In genomic region chr16:58399718-58400633, GRCh38 we compare ENCODE assay signal across 23 cellular contexts. TPM values are rescaled to one million over a fixed set of nuclear protein-coding genes. Genes with fewer than 3 reads are reported as not detected.
DNase-seq lines count a peak whose midpoint lies in the region; TF ChIP-seq lines count a peak whose summit lies in the region.
"Had no signal": no experiment of that assay in that cellular context is flagged by ENCODE, and none has a peak within 500 bp of the region (broad histone marks: within the 10 kb centered on the region; RNA-seq: fewer than 3 reads in every experiment).

No MANE protein-coding gene starts in this region.

- H2BK5ac ChIP-seq in mesenchymal stem cell (ENCODE audit: low read depth, low read length, poor library complexity, severe bottlenecking): no peak overlapping the region

- CTCF ChIA-PET in HEK293 (lab: Yijun Ruan, JAX): interaction anchor here (0.6 to 0.9 kb wide), 2 partner anchors 14 to 87 kb away, joined by 3 read pairs; no protein-coding TSS in a partner anchor

- 100% methylated on average over 1 of the region's 1 CpG for WGBS in mesenchymal stem cell

- no peak overlapping the region for H3K4ac ChIP-seq in mesenchymal stem cell (ENCODE audit: low read depth in 1 of 2, low read length in 2 of 2)

- no peaks in the 10 kb centered on the region for H3K4me1 ChIP-seq in HEK293 (ENCODE audit: control insufficient read depth, insufficient read depth, low read length)
- H3K4me1 ChIP-seq in mesenchymal stem cell (ENCODE audit: control insufficient read depth, insufficient read depth, low read depth, low read length): no peaks in the 10 kb centered on the region
- H3K4me1 ChIP-seq: body of pancreas, colonic mucosa, HAP-1, parathyroid adenoma, sigmoid colon, SJCRH30, tibial nerve had no signal

- H3K4me3 ChIP-seq in HEK293 (ENCODE audit: low read depth, low read length) (no peak overlapping the region), mesenchymal stem cell (ENCODE audit: insufficient read depth in 1 of 2, low read depth in 1 of 2, low read length in 2 of 2) (no peak overlapping the region)
- H3K4me3 ChIP-seq: body of pancreas, colonic mucosa, HAP-1, sigmoid colon, SJCRH30, tibial nerve had no signal

- H4K8ac ChIP-seq in mesenchymal stem cell (ENCODE audit: low read length): no peak overlapping the region

- no peak overlapping the region for H3K14ac ChIP-seq in mesenchymal stem cell (ENCODE audit: low read length in 2 of 2)

- H3K18ac ChIP-seq in mesenchymal stem cell (ENCODE audit: low read depth in 1 of 2, low read length in 2 of 2): no peak overlapping the region

- H2BK12ac ChIP-seq in mesenchymal stem cell (ENCODE audit: low read length in 2 of 2): no peak overlapping the region

- no peak overlapping the region for H3K9ac ChIP-seq in mesenchymal stem cell (ENCODE audit: low read length)
- H3K9ac ChIP-seq: parathyroid adenoma had no signal

- H3K4me2 ChIP-seq in mesenchymal stem cell (ENCODE audit: low read length, poor library complexity, severe bottlenecking): no peak overlapping the region

- H2BK15ac ChIP-seq in mesenchymal stem cell (ENCODE audit: low read depth, poor library complexity, severe bottlenecking): no peak overlapping the region

- H4K91ac ChIP-seq in mesenchymal stem cell (ENCODE audit: low read length): no peak overlapping the region

- no peaks in the 10 kb centered on the region for H3K27me3 ChIP-seq in mesenchymal stem cell (ENCODE audit: control insufficient read depth in 1 of 2, insufficient read depth in 1 of 2, low read length in 2 of 2)
- H3K27me3 ChIP-seq: body of pancreas, colonic mucosa, sigmoid colon, SJCRH30, tibial nerve had no signal

- H3K9me3 ChIP-seq in HEK293 (ENCODE audit: control insufficient read depth, insufficient read depth, low read depth, low read length) (no peaks in the 10 kb centered on the region), mesenchymal stem cell (ENCODE audit: control insufficient read depth, low read length) (no peaks in the 10 kb centered on the region)
- H3K9me3 ChIP-seq: body of pancreas, colonic mucosa, HAP-1, sigmoid colon, SJCRH30, tibial nerve had no signal

- H2AK5ac ChIP-seq in mesenchymal stem cell (ENCODE audit: low read length, severe bottlenecking): no peak overlapping the region

- TF ChIP-seq CTCF in HEK293 (tag by site-specific recombination; IDR thresholded peaks at IDR 0.05): no peak

- DNase-seq in DMS53 treated with DMSO at 0.1 percent for 48 hours (lab: John Stamatoyannopoulos, UW; ENCODE audit: unreplicated experiment) (peak; percentile 71), SHP77 (lab: John Stamatoyannopoulos, UW) (peak; percentile 25 to 69), mesenchymal stem cell (no peak), amniotic stem cell (lab: John Stamatoyannopoulos, UW) (no peak), NCI-H510A (lab: John Stamatoyannopoulos, UW) (no peak), foreskin melanocyte (no peak)
- DNase-seq: activated CD4-positive, alpha-beta memory T cell treated with anti-CD3 and anti-CD28 coated beads for 36 hours; body of pancreas; Calu3; colonic mucosa; endodermal cell; kidney; naive thymus-derived CD4-positive, alpha-beta T cell; NCI-H187 treated with DMSO at 0.1 percent for 48 hours; NCI-H510A treated with DMSO at 0.1 percent for 48 hours; sigmoid colon; stimulated activated naive CD4-positive, alpha-beta T cell had no signal

- no peak overlapping the region for H2BK120ac ChIP-seq in mesenchymal stem cell (ENCODE audit: low read depth, low read length)

- H3K27ac ChIP-seq in HEK293 (ENCODE audit: extremely low read depth, low read depth, low read length): no peak overlapping the region
- H3K27ac ChIP-seq in mesenchymal stem cell (ENCODE audit: low read length, poor library complexity, severe bottlenecking): no peak overlapping the region
- H3K27ac ChIP-seq: body of pancreas, colonic mucosa, parathyroid adenoma, sigmoid colon, SJCRH30, tibial nerve, VCaP had no signal

- peaks cover 4 to 43% of the 10 kb centered on the region in 2 experiments; a peak in 2 of 3 replicates for H3K36me3 ChIP-seq in HEK293 (ENCODE audit: control insufficient read depth in 2 of 2, insufficient read depth in 1 of 2, low read length in 2 of 2)
- peaks cover 0 to 8% of the 10 kb centered on the region in 2 experiments for H3K36me3 ChIP-seq in mesenchymal stem cell (ENCODE audit: control insufficient read depth in 1 of 2, insufficient read depth in 2 of 2, low read depth in 1 of 2, low read length in 2 of 2)
- H3K36me3 ChIP-seq: colonic mucosa, HAP-1, sigmoid colon had no signal

- peak overlapping the region; percentile 61 for H2AFZ ChIP-seq in mesenchymal stem cell (ENCODE audit: low read depth, low read length)
- H2AFZ ChIP-seq: parathyroid adenoma had no signal

- H3K23ac ChIP-seq in mesenchymal stem cell (ENCODE audit: low read length in 2 of 2): no peak overlapping the region

- H3K79me1 ChIP-seq in mesenchymal stem cell (replicated peaks; ENCODE audit: low read length, poor library complexity, severe bottlenecking): peaks cover 11% of the 10 kb centered on the region

- POLR2A ChIA-PET in HEK293 (lab: Yijun Ruan, JAX): no interaction called here

TF ChIP-seq in HEK293, 187 proteins besides CTCF, POLR2A, EP300 and RAD21:
- peak; percentile 79; the same call in 1 of the 2 replicates for TF ChIP-seq PRDM1 (tag by site-specific recombination; IDR thresholded peaks at IDR 0.05)
- TF ChIP-seq ZNF548 (tag by site-specific recombination; IDR thresholded peaks at IDR 0.05): no peak

RNA-seq across cellular contexts. Expression of gene GINS3, which starts 7.7 kb away (rescaled TPM):
- 2.7 TPM for polyA plus RNA-seq in mesenchymal stem cell (2013, experiment 1 of 2)
- polyA plus RNA-seq in mesenchymal stem cell (2013, experiment 2 of 2): 2.5 TPM

Comparison
In these comparisons a context has a peak if more than half of its experiments do, and no peak if none do; other contexts are left out.
1. DNase-seq: peak in DMS53 treated with DMSO at 0.1 percent for 48 hours (single experiment) and SHP77 (2 of 2); none in mesenchymal stem cell (single experiment), amniotic stem cell (single experiment), NCI-H510A (single experiment) and foreskin melanocyte (single experiment).